1 cellular context compared by ENCODE assay signal in the genomic region with DNA sequence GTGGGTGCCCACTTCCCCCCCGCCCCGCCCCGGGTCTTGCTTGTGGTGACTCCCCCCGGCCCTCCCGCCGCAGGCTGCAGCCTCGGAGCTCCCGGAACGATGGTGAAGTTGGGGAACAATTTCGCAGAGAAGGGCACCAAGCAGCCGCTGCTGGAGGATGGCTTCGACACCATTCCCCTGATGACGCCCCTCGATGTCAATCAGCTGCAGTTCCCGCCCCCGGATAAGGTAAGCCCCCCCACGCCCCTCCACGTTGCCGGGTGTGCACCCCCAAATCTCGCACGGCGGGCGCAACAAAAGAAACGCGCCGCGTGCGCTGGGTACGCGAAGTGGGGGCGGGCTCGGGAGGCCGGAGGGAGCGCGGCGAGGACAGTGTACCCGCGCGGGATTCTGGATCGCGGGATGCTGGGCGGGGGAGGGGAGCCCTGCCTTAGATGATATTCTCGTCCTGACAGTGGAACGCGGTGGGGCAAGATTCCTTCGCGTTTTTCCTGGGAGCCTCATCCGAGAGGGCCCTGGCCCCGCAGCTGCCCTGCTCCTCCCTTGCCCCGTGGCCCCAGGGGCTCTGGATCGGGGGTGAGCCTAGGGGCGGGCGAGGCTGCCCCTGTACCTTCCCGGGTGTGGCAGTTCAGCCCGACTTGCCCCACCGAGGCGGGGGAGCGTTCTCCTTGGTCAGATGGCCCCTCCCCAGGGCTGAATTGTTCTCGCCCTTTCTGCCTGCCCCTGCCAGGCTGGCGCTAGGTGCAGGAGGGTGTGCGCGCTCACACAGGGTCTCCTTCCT.
TF ChIP-seq lines count a peak whose summit lies in the region.

No MANE protein-coding gene starts in this region.

TF ChIP-seq in SK-N-SH, 30 proteins besides CTCF, POLR2A, EP300 and RAD21 (continued from another document):
- no peak for TF ChIP-seq YY1 (IDR thresholded peaks at IDR 0.05; ENCODE audit: low read depth)
